In the genomic region with DNA sequence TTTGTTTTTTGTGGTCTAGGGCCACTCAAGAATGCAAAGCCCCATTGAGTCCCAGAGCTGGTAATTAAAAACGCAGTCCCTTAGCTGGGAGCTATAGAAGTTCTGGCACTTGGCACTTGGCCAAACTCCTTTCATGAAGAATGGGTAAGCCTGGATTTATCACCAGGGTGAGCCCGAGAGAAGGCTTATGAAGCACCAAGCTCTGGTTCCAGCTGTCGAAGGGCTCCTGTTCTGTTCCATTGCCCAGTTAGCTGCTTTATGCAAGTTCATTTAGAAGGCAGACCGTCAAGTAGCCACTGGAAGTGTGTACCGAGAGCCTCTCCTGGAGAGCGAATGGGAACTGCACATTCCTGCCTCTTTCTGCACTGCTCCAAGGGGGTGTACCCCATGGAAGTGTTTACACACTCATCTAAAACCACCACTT, we compare ENCODE assay signal across 9 cellular contexts. TPM values are rescaled to one million over a fixed set of nuclear protein-coding genes. Genes with fewer than 3 reads are reported as not detected.
A peak's percentile ranks its signal among the peaks of the same experiment; 100 is the strongest.
DNase-seq lines count a peak whose midpoint lies in the region; TF ChIP-seq lines count a peak whose summit lies in the region.
"Had no signal": no experiment of that assay in that cellular context is flagged by ENCODE, and none has a peak within 500 bp of the region (broad histone marks: within the 10 kb centered on the region; RNA-seq: fewer than 3 reads in every experiment).

No MANE protein-coding gene starts in this region.

- H3K27ac ChIP-seq in endodermal cell (ENCODE audit: low read depth, low read length) (no peak overlapping the region), thyroid gland (no peak overlapping the region)
- H3K27ac ChIP-seq: transverse colon had no signal

- intact Hi-C loops in activated naive CD4-positive, alpha-beta T cell treated with anti-CD3 and anti-CD28 coated beads for 36 hours (cut with micrococcal nuclease) = no loop called here
- intact Hi-C loops in thyroid gland (cut with DNase I) = no loop called here

- H3K4me3 Mint-ChIP-seq in activated naive CD4-positive, alpha-beta T cell treated with anti-CD3 and anti-CD28 coated beads, Interleukin-2, amount 10 ng/mL, durations not matched to agents 7 days and 5 days = no peak overlapping the region
- H3K4me3 Mint-ChIP-seq in activated naive CD4-positive, alpha-beta T cell treated with anti-CD3 and anti-CD28 coated beads for 36 hours = no peak overlapping the region
- H3K4me3 Mint-ChIP-seq in endodermal cell = no peak overlapping the region

- in situ Hi-C loops in KBM-7 (cut with MboI; ENCODE audit: low pct_unique_long_range_greater_than_20kb, low sequenced_read_pairs) = no loop called here

- 78 to 87% methylated on average over 6 of the region's 6 CpGs for WGBS in endodermal cell (ENCODE audit: insufficient coverage in 1 of 2, insufficient read length in 1 of 2), 2 experiments
- WGBS in thyroid gland, 2 donors = 11 to 33% methylated on average over 6 of the region's 6 CpGs

- H3K9me3 ChIP-seq in endodermal cell (ENCODE audit: control insufficient read depth, low read length) (no peaks in the 10 kb centered on the region), thyroid gland (no peaks in the 10 kb centered on the region)

- H3K36me3 Mint-ChIP-seq in activated naive CD4-positive, alpha-beta T cell treated with anti-CD3 and anti-CD28 coated beads, Interleukin-2, amount 10 ng/mL, durations not matched to agents 7 days and 5 days = no peaks in the 10 kb centered on the region
- no peaks in the 10 kb centered on the region for H3K36me3 Mint-ChIP-seq in activated naive CD4-positive, alpha-beta T cell treated with anti-CD3 and anti-CD28 coated beads for 36 hours (ENCODE audit: low read depth)
- H3K36me3 Mint-ChIP-seq in endodermal cell (ENCODE audit: low read depth) = no peaks in the 10 kb centered on the region

- H3K4me1 ChIP-seq in endodermal cell (ENCODE audit: control insufficient read depth, insufficient read depth, low read length) (no peaks in the 10 kb centered on the region), thyroid gland (peaks cover 3 to 6% of the 10 kb centered on the region in 2 donors)
- H3K4me1 ChIP-seq: transverse colon had no signal

- H3K36me3 ChIP-seq in endodermal cell (ENCODE audit: control insufficient read depth, insufficient read depth, low read length) (no peaks in the 10 kb centered on the region), thyroid gland (no peaks in the 10 kb centered on the region)
- H3K36me3 ChIP-seq: transverse colon had no signal

- peaks cover 62% of the 10 kb centered on the region for H3K27me3 Mint-ChIP-seq in activated naive CD4-positive, alpha-beta T cell treated with anti-CD3 and anti-CD28 coated beads, Interleukin-2, amount 10 ng/mL, durations not matched to agents 7 days and 5 days
- H3K27me3 Mint-ChIP-seq in activated naive CD4-positive, alpha-beta T cell treated with anti-CD3 and anti-CD28 coated beads for 36 hours (ENCODE audit: low read depth) = peaks cover 23% of the 10 kb centered on the region
- H3K27me3 Mint-ChIP-seq in endodermal cell (ENCODE audit: insufficient read depth) = peaks cover 58% of the 10 kb centered on the region

- H3K27me3 ChIP-seq in endodermal cell (ENCODE audit: control insufficient read depth, insufficient read depth, low read length, poor library complexity, severe bottlenecking) = peaks cover 42% of the 10 kb centered on the region
- H3K27me3 ChIP-seq in thyroid gland = no peaks in the 10 kb centered on the region

- peak; percentile 11 for DNase-seq in activated naive CD4-positive, alpha-beta T cell treated with anti-CD3 and anti-CD28 coated beads, Interleukin-2, amount 10 ng/mL, durations not matched to agents 7 days and 5 days
- no peak for DNase-seq in activated naive CD4-positive, alpha-beta T cell treated with anti-CD3 and anti-CD28 coated beads for 36 hours
- peak; percentile 99 for DNase-seq in NCI-H510A treated with DMSO at 0.1 percent for 48 hours (lab: John Stamatoyannopoulos, UW)
- peak; percentile 20 for DNase-seq in endodermal cell
- DNase-seq in thyroid gland = peak; percentile 71 to 79
- no peak for DNase-seq in epidermal melanocyte (ENCODE audit: insufficient read length, low spot score)
- no peak for DNase-seq in KBM-7
- no peak for DNase-seq in HCEC 1CT
- DNase-seq: transverse colon had no signal

- no peak overlapping the region for H3K27ac Mint-ChIP-seq in activated naive CD4-positive, alpha-beta T cell treated with anti-CD3 and anti-CD28 coated beads, Interleukin-2, amount 10 ng/mL, durations not matched to agents 7 days and 5 days
- H3K27ac Mint-ChIP-seq in activated naive CD4-positive, alpha-beta T cell treated with anti-CD3 and anti-CD28 coated beads for 36 hours = no peak overlapping the region
- H3K27ac Mint-ChIP-seq in endodermal cell = no peak overlapping the region

- TF ChIP-seq POLR2A in thyroid gland (IDR thresholded peaks at IDR 0.05) = no peak

- no peaks in the 10 kb centered on the region for H3K4me1 Mint-ChIP-seq in activated naive CD4-positive, alpha-beta T cell treated with anti-CD3 and anti-CD28 coated beads, Interleukin-2, amount 10 ng/mL, durations not matched to agents 7 days and 5 days
- H3K4me1 Mint-ChIP-seq in activated naive CD4-positive, alpha-beta T cell treated with anti-CD3 and anti-CD28 coated beads for 36 hours (ENCODE audit: low read depth) = no peaks in the 10 kb centered on the region
- H3K4me1 Mint-ChIP-seq in endodermal cell = no peaks in the 10 kb centered on the region

- TF ChIP-seq CTCF in endodermal cell (conservative IDR thresholded peaks at IDR 0.05) (no peak), thyroid gland (IDR thresholded peaks at IDR 0.05) (peak in 1 of 6 experiments; percentile 19)

- no peak overlapping the region for H3K9ac ChIP-seq in endodermal cell (ENCODE audit: extremely low read depth, low read length, poor library complexity, severe bottlenecking)

- H3K4me3 ChIP-seq in endodermal cell (ENCODE audit: low read length) (no peak overlapping the region), thyroid gland (replicated peaks in 1 of 3) (no peak overlapping the region)
- H3K4me3 ChIP-seq: transverse colon had no signal

- CTCF ChIA-PET in activated naive CD4-positive, alpha-beta T cell treated with anti-CD3 and anti-CD28 coated beads, Interleukin-2, amount 10 ng/mL, durations not matched to agents 7 days and 5 days (lab: Charles Lee) = interaction anchor here (1.0 kb wide), 1 partner anchor 9 kb away, joined by 3 read pairs; no protein-coding TSS in a partner anchor
- CTCF ChIA-PET in activated naive CD4-positive, alpha-beta T cell treated with anti-CD3 and anti-CD28 coated beads for 36 hours (lab: Charles Lee) = interaction anchor here (0.6 to 1.0 kb wide), 5 partner anchors 27 to 60 kb away, joined by 3 read pairs; no protein-coding TSS in a partner anchor

- no peaks in the 10 kb centered on the region for H3K9me3 Mint-ChIP-seq in activated naive CD4-positive, alpha-beta T cell treated with anti-CD3 and anti-CD28 coated beads, Interleukin-2, amount 10 ng/mL, durations not matched to agents 7 days and 5 days
- peaks cover 14% of the 10 kb centered on the region for H3K9me3 Mint-ChIP-seq in activated naive CD4-positive, alpha-beta T cell treated with anti-CD3 and anti-CD28 coated beads for 36 hours
- no peaks in the 10 kb centered on the region for H3K9me3 Mint-ChIP-seq in endodermal cell

RNA-seq across cellular contexts. Expression of gene ECEL1, which starts 14.2 kb away (rescaled TPM):
- total RNA-seq in activated naive CD4-positive, alpha-beta T cell treated with anti-CD3 and anti-CD28 coated beads for 36 hours = under 1 TPM in 1 of 2 experiments, not detected in 1; 0.12 TPM
- 1 to 10 TPM; 1.6 to 4.6 TPM for total RNA-seq in endodermal cell
- polyA plus RNA-seq in endodermal cell (2013, experiment 1 of 2) = 16.1 TPM
- polyA plus RNA-seq in endodermal cell (2013, experiment 2 of 2) = 12.0 TPM
- total RNA-seq in thyroid gland = 1 to 10 TPM in 2 of 4 donors, under 1 TPM in 2; 0.11 to 1.5 (median 1.2) TPM
- total RNA-seq: transverse colon had no signal

RNA-seq across cellular contexts. Expression of gene ALPI, which starts 17.5 kb away (rescaled TPM):
- total RNA-seq in activated naive CD4-positive, alpha-beta T cell treated with anti-CD3 and anti-CD28 coated beads for 36 hours = not detected
- total RNA-seq in endodermal cell (not detected), thyroid gland (not detected)
- not detected for polyA plus RNA-seq in endodermal cell (2013, experiment 1 of 2)
- polyA plus RNA-seq in endodermal cell (2013, experiment 2 of 2) = not detected

RNA-seq across cellular contexts. Expression of gene PRSS56, which starts 46.7 kb away (rescaled TPM):
- not detected for total RNA-seq in activated naive CD4-positive, alpha-beta T cell treated with anti-CD3 and anti-CD28 coated beads for 36 hours
- not detected for total RNA-seq in endodermal cell
- polyA plus RNA-seq in endodermal cell (2013, experiment 1 of 2) = 8.4 TPM
- 3.4 TPM for polyA plus RNA-seq in endodermal cell (2013, experiment 2 of 2)
- not detected for total RNA-seq in thyroid gland
- total RNA-seq: transverse colon had no signal

RNA-seq across cellular contexts. Expression of gene CHRND, which starts 52.5 kb away (rescaled TPM):
- not detected for total RNA-seq in activated naive CD4-positive, alpha-beta T cell treated with anti-CD3 and anti-CD28 coated beads for 36 hours
- under 1 TPM in 1 of 2 donors, not detected in 1; 0.11 TPM for total RNA-seq in endodermal cell
- polyA plus RNA-seq in endodermal cell (2013, experiment 1 of 2) = 1.2 TPM
- polyA plus RNA-seq in endodermal cell (2013, experiment 2 of 2) = 0.70 TPM
- not detected for total RNA-seq in thyroid gland
- total RNA-seq: transverse colon had no signal

Comparison
In these comparisons a context has a peak if more than half of its experiments do, and no peak if none do; other contexts are left out.
1. DNase-seq: peak in activated naive CD4-positive, alpha-beta T cell treated with anti-CD3 and anti-CD28 coated beads, Interleukin-2, amount 10 ng/mL, durations not matched to agents 7 days and 5 days (single experiment), NCI-H510A treated with DMSO at 0.1 percent for 48 hours (single experiment), endodermal cell (single experiment) and thyroid gland (2 of 2); none in activated naive CD4-positive, alpha-beta T cell treated with anti-CD3 and anti-CD28 coated beads for 36 hours (single experiment), epidermal melanocyte (single experiment), KBM-7 (single experiment) and HCEC 1CT (single experiment).